22 cellular contexts compared by ENCODE assay signal in genomic region chr2:138094031-138094430, GRCh38.
"Had no signal": no experiment of that assay in that cellular context is flagged by ENCODE, and none has a peak within 500 bp of the region (broad histone marks: within the 10 kb centered on the region; RNA-seq: fewer than 3 reads in every experiment).

No MANE protein-coding gene starts in this region.

- H3K4me1 ChIP-seq: esophagus squamous epithelium, gastroesophageal sphincter, spleen, tibial nerve, upper lobe of right lung had no signal

- H3K9me3 Mint-ChIP-seq: stimulated activated memory B cell treated with anti-CD40 and anti-IgM and Interleukin-4, amounts not matched to agents 10 μg/mL and 1 μg/mL and 100 μg/mL, for 72 hours; stimulated activated naive CD8-positive, alpha-beta T cell treated with anti-CD3 and anti-CD28 coated beads, Interleukin-15, Interleukin-2, amounts not matched to agents 100 ng/mL and 50 ng/mL, for 24 hours had no signal

- DNase-seq: effector memory CD8-positive, alpha-beta T cell; esophagus squamous epithelium; foreskin fibroblast; glutamatergic neuron; kidney; left cardiac atrium; left ventricle myocardium superior; mesenchymal stem cell; mucosa of descending colon; naive thymus-derived CD8-positive, alpha-beta T cell; posterior cingulate gyrus; spleen; stimulated activated CD4-positive, alpha-beta T cell treated with anti-CD3 and anti-CD28 coated beads, Interleukin-15, amount 100 ng/mL, for 24 hours; stimulated activated CD4-positive, alpha-beta T cell treated with anti-CD3 and anti-CD28 coated beads, Interleukin-1b, Interleukin-23, amount 100 ng/mL, for 48 hours; stimulated activated CD4-positive, alpha-beta T cell treated with anti-CD3 and anti-CD28 coated beads, Interleukin-4, amount 100 ng/mL, for 24 hours; upper lobe of right lung had no signal

- H3K27ac ChIP-seq: esophagus squamous epithelium, gastroesophageal sphincter, spleen, tibial nerve, upper lobe of right lung had no signal

- H3K4me1 Mint-ChIP-seq: naive thymus-derived CD8-positive, alpha-beta T cell; stimulated activated memory B cell treated with anti-CD40 and anti-IgM and Interleukin-4, amounts not matched to agents 10 μg/mL and 1 μg/mL and 100 μg/mL, for 72 hours had no signal

- H3K9me3 ChIP-seq: esophagus squamous epithelium, gastroesophageal sphincter, mucosa of descending colon, tibial nerve, upper lobe of right lung had no signal

- H3K36me3 Mint-ChIP-seq: naive thymus-derived CD8-positive, alpha-beta T cell; stimulated activated memory B cell treated with anti-CD40 and anti-IgM and Interleukin-4, amounts not matched to agents 10 μg/mL and 1 μg/mL and 100 μg/mL, for 72 hours had no signal

- H3K27me3 ChIP-seq: esophagus squamous epithelium, gastroesophageal sphincter, spleen, tibial nerve, upper lobe of right lung had no signal

- H3K36me3 ChIP-seq: esophagus squamous epithelium, gastroesophageal sphincter, spleen, tibial nerve, upper lobe of right lung had no signal

- H3K27ac Mint-ChIP-seq: dendritic cell treated with granulocyte-macrophage colony-stimulating factor and Interleukin-4, amounts not matched to agents 40 ng/mL and 50 ng/mL, for 4 days; effector memory CD8-positive, alpha-beta T cell; naive thymus-derived CD8-positive, alpha-beta T cell; stimulated activated memory B cell treated with anti-CD40 and anti-IgM and Interleukin-4, amounts not matched to agents 10 μg/mL and 1 μg/mL and 100 μg/mL, for 72 hours; stimulated activated naive CD8-positive, alpha-beta T cell treated with anti-CD3 and anti-CD28 coated beads, Interleukin-15, Interleukin-2, amounts not matched to agents 100 ng/mL and 50 ng/mL, for 24 hours had no signal

- H3K4me3 Mint-ChIP-seq: dendritic cell treated with granulocyte-macrophage colony-stimulating factor and Interleukin-4, amounts not matched to agents 40 ng/mL and 50 ng/mL, for 4 days; effector memory CD8-positive, alpha-beta T cell; naive thymus-derived CD8-positive, alpha-beta T cell; stimulated activated memory B cell treated with anti-CD40 and anti-IgM and Interleukin-4, amounts not matched to agents 10 μg/mL and 1 μg/mL and 100 μg/mL, for 72 hours; stimulated activated naive CD8-positive, alpha-beta T cell treated with anti-CD3 and anti-CD28 coated beads, Interleukin-15, Interleukin-2, amounts not matched to agents 100 ng/mL and 50 ng/mL, for 24 hours had no signal

- H3K27me3 Mint-ChIP-seq: dendritic cell treated with granulocyte-macrophage colony-stimulating factor and Interleukin-4, amounts not matched to agents 40 ng/mL and 50 ng/mL, for 4 days; effector memory CD8-positive, alpha-beta T cell; naive thymus-derived CD8-positive, alpha-beta T cell; stimulated activated memory B cell treated with anti-CD40 and anti-IgM and Interleukin-4, amounts not matched to agents 10 μg/mL and 1 μg/mL and 100 μg/mL, for 72 hours; stimulated activated naive CD8-positive, alpha-beta T cell treated with anti-CD3 and anti-CD28 coated beads, Interleukin-15, Interleukin-2, amounts not matched to agents 100 ng/mL and 50 ng/mL, for 24 hours had no signal

- H3K4me3 ChIP-seq: esophagus squamous epithelium, gastroesophageal sphincter, lung, mucosa of descending colon, spleen, tibial nerve, upper lobe of right lung had no signal
